ENCODE assay signal across 20 cellular contexts in the genomic region with DNA sequence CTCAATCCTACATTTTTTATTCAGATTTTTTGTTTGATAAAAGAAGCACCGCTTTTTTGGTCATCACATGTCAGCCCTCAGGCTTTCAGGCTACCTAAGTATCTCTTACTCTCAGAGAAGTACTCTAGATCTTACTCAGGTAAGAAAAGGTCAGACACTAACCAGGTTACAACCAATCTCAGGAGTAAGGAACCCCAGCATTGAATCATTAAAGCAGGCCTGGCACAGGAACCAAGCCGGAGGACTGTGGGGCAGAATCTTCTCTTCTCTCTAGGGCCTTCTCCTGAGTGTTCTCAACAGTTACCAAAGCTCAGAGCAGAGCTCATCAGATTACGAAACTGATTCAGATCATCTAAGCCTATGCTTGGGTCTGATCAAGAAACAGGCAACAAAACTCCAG. TPM values are rescaled to one million over a fixed set of nuclear protein-coding genes. Genes with fewer than 3 reads are reported as not detected.
DNase-seq lines count a peak whose midpoint lies in the region; ATAC-seq and TF ChIP-seq lines count a peak whose summit lies in the region.
"Had no signal": no experiment of that assay in that cellular context is flagged by ENCODE, and none has a peak within 500 bp of the region (broad histone marks: within the 10 kb centered on the region; RNA-seq: fewer than 3 reads in every experiment).

No MANE protein-coding gene starts in this region.

- H3K4ac ChIP-seq in trophoblast cell (ENCODE audit: low read depth, low read length), result peak overlapping the region; percentile 67

- peaks cover 66% of the 10 kb centered on the region for H3K4me1 Mint-ChIP-seq in CD8-positive, alpha-beta T cell (ENCODE audit: low read depth)
- peaks cover 27% of the 10 kb centered on the region for H3K4me1 Mint-ChIP-seq in endodermal cell

- no peak overlapping the region for H4K12ac ChIP-seq in trophoblast cell (ENCODE audit: low read depth, low read length)

- no peak overlapping the region for H2AK5ac ChIP-seq in trophoblast cell (ENCODE audit: low read length)

- peaks cover 9% of the 10 kb centered on the region for H3K79me2 ChIP-seq in trophoblast cell (ENCODE audit: control insufficient read depth, insufficient read depth, low read length, poor library complexity)

- H3K27ac ChIP-seq in CD8-positive, alpha-beta T cell (ENCODE audit: low read depth, low read length), result no peak overlapping the region
- H3K27ac ChIP-seq in endodermal cell (ENCODE audit: low read depth, low read length), result no peak overlapping the region
- no peak overlapping the region for H3K27ac ChIP-seq in trophoblast cell (ENCODE audit: low read depth, low read length)
- H3K27ac ChIP-seq: colonic mucosa, heart left ventricle, neutrophil, SJCRH30 had no signal

- H3K14ac ChIP-seq in trophoblast cell (ENCODE audit: low read length), result no peak overlapping the region

- H3K9me3 Mint-ChIP-seq in CD8-positive, alpha-beta T cell, result no peaks in the 10 kb centered on the region
- H3K9me3 Mint-ChIP-seq in endodermal cell, result no peaks in the 10 kb centered on the region
- H3K9me3 Mint-ChIP-seq: activated T-helper 2 cell treated with anti-CD3 and anti-CD28 coated beads, Interferon-gamma antibody, Interleukin-2, Interleukin-4, amounts not matched to agents 10 μg/mL and 5 μg/mL and 100 μg/mL, durations not matched to agents 14 hours and 24 hours and 36 hours had no signal

- peaks cover 1% of the 10 kb centered on the region for H3K4me1 ChIP-seq in CD8-positive, alpha-beta T cell (ENCODE audit: insufficient read depth, low read length)
- H3K4me1 ChIP-seq in endodermal cell (ENCODE audit: control insufficient read depth, insufficient read depth, low read length) (peaks cover 4% of the 10 kb centered on the region), trophoblast cell (ENCODE audit: control insufficient read depth in 1 of 2, insufficient read depth in 2 of 2, low read length in 2 of 2) (peaks cover 0 to 11% of the 10 kb centered on the region in 2 experiments)
- H3K4me1 ChIP-seq: colonic mucosa, SJCRH30 had no signal

- no peaks in the 10 kb centered on the region for H3K79me1 ChIP-seq in trophoblast cell (ENCODE audit: low read length)

- POLR2A ChIA-PET in CD8-positive, alpha-beta T cell (lab: Charles Lee), result no interaction called here

- CTCF ChIA-PET in CD8-positive, alpha-beta T cell (lab: Charles Lee), result interaction anchor here (0.8 to 1.1 kb wide), 2 partner anchors 27 to 32 kb away, joined by 3 read pairs; no protein-coding TSS in a partner anchor

- peak; percentile 44 for DNase-seq in activated CD4-positive, alpha-beta T cell treated with anti-CD3 and anti-CD28 coated beads for 48 hours
- no peak for DNase-seq in activated CD4-positive, alpha-beta T cell treated with anti-CD3 and anti-CD28 coated beads for 1 hour
- no peak for DNase-seq in CD8-positive, alpha-beta T cell
- DNase-seq in endodermal cell, result no peak
- DNase-seq in trophoblast cell, result no peak
- no peak for DNase-seq in erythroblast (lab: John Stamatoyannopoulos, UW)
- DNase-seq in C1 segment of cervical spinal cord (lab: John Stamatoyannopoulos, UW), result no peak
- DNase-seq: colonic mucosa, heart left ventricle, mesendoderm, MG63, NCI-H187 treated with DMSO at 0.1 percent for 48 hours, NCI-H526, SJCRH30, T1000, upper lobe of left lung had no signal

- no peak overlapping the region for H3K4me3 ChIP-seq in CD8-positive, alpha-beta T cell (ENCODE audit: low read depth, low read length)
- H3K4me3 ChIP-seq in endodermal cell (ENCODE audit: low read length) (no peak overlapping the region), trophoblast cell (ENCODE audit: low read depth, low read length) (no peak overlapping the region)
- H3K4me3 ChIP-seq: colonic mucosa, heart left ventricle, MG63, SJCRH30, upper lobe of left lung had no signal

- no peak overlapping the region for H3K4me3 Mint-ChIP-seq in CD8-positive, alpha-beta T cell
- H3K4me3 Mint-ChIP-seq in endodermal cell, result no peak overlapping the region

- H3K9me3 ChIP-seq in CD8-positive, alpha-beta T cell (ENCODE audit: low read length), result no peaks in the 10 kb centered on the region
- H3K9me3 ChIP-seq in endodermal cell (ENCODE audit: control insufficient read depth, low read length) (no peaks in the 10 kb centered on the region), trophoblast cell (ENCODE audit: insufficient read depth, low read depth, low read length) (no peaks in the 10 kb centered on the region)
- H3K9me3 ChIP-seq: colonic mucosa, heart left ventricle, MG63, neutrophil, SJCRH30, upper lobe of left lung had no signal

- peak overlapping the region; percentile 69 for H3K27ac Mint-ChIP-seq in CD8-positive, alpha-beta T cell
- H3K27ac Mint-ChIP-seq in endodermal cell, result peak overlapping the region; percentile 42
- H3K27ac Mint-ChIP-seq: activated T-helper 2 cell treated with anti-CD3 and anti-CD28 coated beads, Interferon-gamma antibody, Interleukin-2, Interleukin-4, amounts not matched to agents 10 μg/mL and 5 μg/mL and 100 μg/mL, durations not matched to agents 14 hours and 24 hours and 36 hours had no signal

- TF ChIP-seq POLR2A in erythroblast (IDR thresholded peaks at IDR 0.05; ENCODE audit: low read length), result no peak

- H2BK12ac ChIP-seq in trophoblast cell (ENCODE audit: low read length), result no peak overlapping the region

- H2AFZ ChIP-seq in trophoblast cell (ENCODE audit: insufficient read depth, low read length, poor library complexity), result no peak overlapping the region

- no peak overlapping the region for H3K9ac ChIP-seq in endodermal cell (ENCODE audit: extremely low read depth, low read length, poor library complexity, severe bottlenecking)
- H3K9ac ChIP-seq in trophoblast cell (ENCODE audit: low read length), result no peak overlapping the region

- 91 to 100% methylated on average over 1 to 3 of the region's 3 CpGs for WGBS in endodermal cell (ENCODE audit: insufficient coverage in 1 of 2, insufficient read length in 1 of 2), 2 experiments
- WGBS in trophoblast cell (ENCODE audit: extremely low coverage, insufficient coverage, insufficient read length), result no CpG with 5 or more reads among the region's 3 CpGs

- no peak overlapping the region for H2BK5ac ChIP-seq in trophoblast cell (ENCODE audit: low read depth, low read length, poor library complexity)

- no peaks in the 10 kb centered on the region for H3K27me3 ChIP-seq in CD8-positive, alpha-beta T cell (ENCODE audit: insufficient read depth, low read length)
- no peaks in the 10 kb centered on the region for H3K27me3 ChIP-seq in endodermal cell (ENCODE audit: control insufficient read depth, insufficient read depth, low read length, poor library complexity, severe bottlenecking)
- no peaks in the 10 kb centered on the region for H3K27me3 ChIP-seq in trophoblast cell (ENCODE audit: insufficient read depth, low read length)
- H3K27me3 ChIP-seq: colonic mucosa, heart left ventricle, MG63, neutrophil, SJCRH30, upper lobe of left lung had no signal

- H3K36me3 Mint-ChIP-seq in CD8-positive, alpha-beta T cell, result no peaks in the 10 kb centered on the region
- H3K36me3 Mint-ChIP-seq in endodermal cell (ENCODE audit: low read depth), result peaks cover 3% of the 10 kb centered on the region

- peak; percentile 40 for ATAC-seq in CD8-positive, alpha-beta T cell
- ATAC-seq in GM18909 (IDR thresholded peaks at IDR 0.05; ENCODE audit: poor library complexity, unreplicated experiment), result no peak
- ATAC-seq: sciatic nerve had no signal

- no peak overlapping the region for H2BK120ac ChIP-seq in trophoblast cell (ENCODE audit: insufficient read depth, low read length, poor library complexity)

- no peak overlapping the region for H4K8ac ChIP-seq in trophoblast cell (ENCODE audit: low read depth, low read length)

- H3K36me3 ChIP-seq in CD8-positive, alpha-beta T cell (ENCODE audit: insufficient read depth, low read length), result no peaks in the 10 kb centered on the region
- H3K36me3 ChIP-seq in endodermal cell (ENCODE audit: control insufficient read depth, insufficient read depth, low read length), result no peaks in the 10 kb centered on the region
- no peaks in the 10 kb centered on the region for H3K36me3 ChIP-seq in trophoblast cell (ENCODE audit: control insufficient read depth in 1 of 2, insufficient read depth in 2 of 2, low read length in 2 of 2)
- H3K36me3 ChIP-seq: colonic mucosa, heart left ventricle, MG63, neutrophil, SJCRH30, upper lobe of left lung had no signal

- no peak overlapping the region for H3K23ac ChIP-seq in trophoblast cell (ENCODE audit: low read length)

- H4K91ac ChIP-seq in trophoblast cell (ENCODE audit: low read depth, low read length), result no peak overlapping the region

- intact Hi-C loops in CD8-positive, alpha-beta T cell (cut with DNase I, micrococcal nuclease), result no loop called here

- no peak overlapping the region for H3K4me2 ChIP-seq in trophoblast cell (ENCODE audit: low read length)

- H3K18ac ChIP-seq in trophoblast cell (ENCODE audit: low read length), result no peak overlapping the region

- no peaks in the 10 kb centered on the region for H3K27me3 Mint-ChIP-seq in CD8-positive, alpha-beta T cell (ENCODE audit: low read depth)
- H3K27me3 Mint-ChIP-seq in endodermal cell (ENCODE audit: insufficient read depth), result no peaks in the 10 kb centered on the region

- TF ChIP-seq CTCF in CD8-positive, alpha-beta T cell (IDR thresholded peaks at IDR 0.05), result no peak
- TF ChIP-seq CTCF in endodermal cell (conservative IDR thresholded peaks at IDR 0.05), result no peak

RNA-seq across cellular contexts. Expression of a gene that starts 28.2 kb away (rescaled TPM):
- total RNA-seq in CD8-positive, alpha-beta T cell, result 10 to 100 TPM; 69.3 to 71.2 TPM
- 100 to 1,000 TPM in 1 of 2 donors, 10 to 100 TPM in 1; 90.7 to 124 TPM for total RNA-seq in endodermal cell
- polyA plus RNA-seq in endodermal cell (2013, experiment 1 of 2), result 63.0 TPM
- 69.2 TPM for polyA plus RNA-seq in endodermal cell (2013, experiment 2 of 2)
- 232 and 237 TPM in 2 replicates for polyA plus RNA-seq in trophoblast cell (2013)
